Comparison of ENCODE assay signal across 8 cellular contexts in genomic region chr19:13117772-13118423, GRCh38. TPM values are rescaled to one million over a fixed set of nuclear protein-coding genes. Genes with fewer than 3 reads are reported as not detected.
A peak's percentile ranks its signal among the peaks of the same experiment; 100 is the strongest.
DNase-seq lines count a peak whose midpoint lies in the region; ATAC-seq and TF ChIP-seq lines count a peak whose summit lies in the region.

Gene NACC1 (plus strand): TSS chr19:13118264. CDS start chr19:13135208, 16,944 bp downstream.

- peak within 1 kb of the TSS; percentile 40 to 99 for H4K8ac ChIP-seq in IMR-90 (ENCODE audit: low read depth in 2 of 2, low read length in 2 of 2)

- H3K79me1 ChIP-seq in IMR-90 (ENCODE audit: low read depth in 1 of 2, low read length in 2 of 2) = peaks cover 0 to 69% of the 10 kb centered on the region in 2 experiments; a peak in 2 of 4 replicates

- H2BK120ac ChIP-seq in IMR-90 (ENCODE audit: low read depth, low read length) = peak within 1 kb of the TSS; percentile 37

- H3K9me3 Mint-ChIP-seq in CD8-positive, alpha-beta memory T cell = no peaks in the 10 kb centered on the region
- H3K9me3 Mint-ChIP-seq in activated T-cell treated with anti-CD3 and anti-CD28 coated beads, Interleukin-2, amount 50 U/mL, for 24 hours = no peaks in the 10 kb centered on the region

- peak within 1 kb of the TSS; percentile 54; the same call in 1 of the 3 replicates for H2BK15ac ChIP-seq in IMR-90 (ENCODE audit: low read depth, low read length)

- peak within 1 kb of the TSS; percentile 67; the same call in 1 of the 2 replicates for H3K18ac ChIP-seq in IMR-90 (ENCODE audit: low read depth, low read length)

- H4K20me1 ChIP-seq in IMR-90 (ENCODE audit: insufficient read depth, low read length) (peaks cover 41% of the 10 kb centered on the region), PC-9 (ENCODE audit: insufficient read depth) (peaks cover 40% of the 10 kb centered on the region)

- H2AK5ac ChIP-seq in IMR-90 (ENCODE audit: low read depth, low read length) = peak within 1 kb of the TSS; percentile 95

- intact Hi-C loops in IMR-90 (cut with micrococcal nuclease) = loop anchor here (1.0 to 5.0 kb wide), 2 partner anchors 34 to 144 kb away; no protein-coding TSS in a partner anchor
- intact Hi-C loops in PC-9 (cut with micrococcal nuclease; ENCODE audit: unreplicated experiment) = loop anchor here (1.0 to 10.0 kb wide), 2 partner anchors 33 to 147 kb away; no protein-coding TSS in a partner anchor

- peaks cover 36% of the 10 kb centered on the region for H3K4me1 ChIP-seq in CD8-positive, alpha-beta memory T cell (ENCODE audit: insufficient read depth, low read length)
- H3K4me1 ChIP-seq in IMR-90 (ENCODE audit: control insufficient read depth, insufficient read depth, low read length) = peaks cover 25% of the 10 kb centered on the region
- H3K4me1 ChIP-seq in PC-9 (replicated peaks; ENCODE audit: insufficient read depth) = peaks cover 29% of the 10 kb centered on the region
- peaks cover 11 to 13% of the 10 kb centered on the region in 2 donors for H3K4me1 ChIP-seq in esophagus (ENCODE audit: control insufficient read depth in 2 of 2, insufficient read depth in 2 of 2, low read length in 1 of 2)
- H3K4me1 ChIP-seq in muscle layer of colon (ENCODE audit: insufficient read depth, low read length) = peaks cover 31% of the 10 kb centered on the region

- TF ChIP-seq RAD21 in IMR-90 (IDR thresholded peaks at IDR 0.05; ENCODE audit: low read length) = no peak

- H3K9me3 ChIP-seq in CD8-positive, alpha-beta memory T cell (ENCODE audit: low read length) = no peaks in the 10 kb centered on the region
- H3K9me3 ChIP-seq in IMR-90 (ENCODE audit: control insufficient read depth, insufficient read depth, low read length) (no peaks in the 10 kb centered on the region), PC-9 (ENCODE audit: insufficient read depth, low read depth) (no peaks in the 10 kb centered on the region), esophagus (ENCODE audit: control insufficient read depth in 2 of 2, insufficient read depth in 1 of 2, low read depth in 1 of 2, low read length in 1 of 2) (no peaks in the 10 kb centered on the region), muscle layer of colon (ENCODE audit: low read length) (no peaks in the 10 kb centered on the region)

- H3K4me2 ChIP-seq in IMR-90 (ENCODE audit: low read depth, low read length) (peak within 1 kb of the TSS; percentile 95), PC-9 (peak within 1 kb of the TSS; percentile 83)

- H2AK9ac ChIP-seq in IMR-90 (replicated peaks; ENCODE audit: low read depth, low read length, poor library complexity) = peak within 1 kb of the TSS; percentile 99

- no peaks in the 10 kb centered on the region for H3K9me2 ChIP-seq in PC-9 (ENCODE audit: insufficient read depth)

- H3K79me2 ChIP-seq in PC-9 (ENCODE audit: low read depth) = peaks cover 83% of the 10 kb centered on the region

- peak within 1 kb of the TSS; percentile 20 for H3K56ac ChIP-seq in IMR-90 (ENCODE audit: extremely low read depth, insufficient read depth, low read length)

- H2BK20ac ChIP-seq in IMR-90 (ENCODE audit: low read depth, low read length) = peak within 1 kb of the TSS; percentile 69; the same call in 1 of the 2 replicates

- peak within 1 kb of the TSS; percentile 68 for H3K27ac ChIP-seq in CD8-positive, alpha-beta memory T cell (ENCODE audit: low read depth, low read length)
- peak within 1 kb of the TSS; percentile 97 for H3K27ac ChIP-seq in IMR-90 (ENCODE audit: insufficient read depth, low read length)
- peak within 1 kb of the TSS; percentile 77 for H3K27ac ChIP-seq in PC-9
- peak within 1 kb of the TSS; percentile 83 to 91 for H3K27ac ChIP-seq in esophagus (ENCODE audit: low read depth in 2 of 2, low read length in 1 of 2)
- peak within 1 kb of the TSS; percentile 81 for H3K27ac ChIP-seq in muscle layer of colon (ENCODE audit: low read depth, low read length)

- peaks cover 26% of the 10 kb centered on the region for H3K9me1 ChIP-seq in IMR-90 (ENCODE audit: insufficient read depth, low read length)

- H4K91ac ChIP-seq in IMR-90 (ENCODE audit: insufficient read depth, low read depth, low read length) = peak within 1 kb of the TSS; percentile 84

- H3K9ac ChIP-seq in IMR-90 (ENCODE audit: low read depth, low read length) (peak within 1 kb of the TSS; percentile 98), muscle layer of colon (ENCODE audit: low read length) (peak within 1 kb of the TSS; percentile 49)

- no peak for TF ChIP-seq CTCF in IMR-90 (conservative IDR thresholded peaks at IDR 0.05; ENCODE audit: low read depth, low read length)
- TF ChIP-seq CTCF in PC-9 (conservative IDR thresholded peaks at IDR 0.05) = no peak

- peak within 1 kb of the TSS; percentile 90 for H3K4ac ChIP-seq in IMR-90 (ENCODE audit: low read depth, low read length)

- H2AFZ ChIP-seq in IMR-90 (replicated peaks; ENCODE audit: low read length, poor library complexity) = peak within 1 kb of the TSS; percentile 91
- H2AFZ ChIP-seq in PC-9 = peak within 1 kb of the TSS; percentile 76

- 3% methylated on average over 6 of the region's 65 CpGs; no CpG with 5 or more reads in 1 of the 2 experiments for WGBS in IMR-90 (ENCODE audit: extremely low coverage in 2 of 2, insufficient read length in 1 of 2), 2 experiments
- 2 to 3% methylated on average over 44 to 65 of the region's 65 CpGs for WGBS in esophagus, 2 donors

- peak within 1 kb of the TSS; percentile 87 for H4K5ac ChIP-seq in IMR-90 (ENCODE audit: low read depth, low read length)

- peaks cover 23% of the 10 kb centered on the region; the same call in 1 of the 2 replicates for H3F3A ChIP-seq in PC-9 (ENCODE audit: insufficient read depth, low read depth)

- TF ChIP-seq POLR2A in IMR-90 (IDR thresholded peaks at IDR 0.05; ENCODE audit: low read depth, low read length) = no peak

- dilution Hi-C loops in IMR-90 (cut with HindIII; ENCODE audit: low sequenced_read_pairs, unreplicated experiment) = no loop called here

- H3K36me3 ChIP-seq in CD8-positive, alpha-beta memory T cell (ENCODE audit: insufficient read depth, low read length) = no peaks in the 10 kb centered on the region
- H3K36me3 ChIP-seq in IMR-90 (ENCODE audit: control insufficient read depth, insufficient read depth, low read length) (peaks cover 9% of the 10 kb centered on the region), PC-9 (ENCODE audit: low read depth) (peaks cover 24% of the 10 kb centered on the region; the same call in 1 of the 2 replicates), esophagus (ENCODE audit: control insufficient read depth in 2 of 2, insufficient read depth in 2 of 2, low read length in 1 of 2) (peaks cover 0 to 5% of the 10 kb centered on the region in 2 donors), muscle layer of colon (ENCODE audit: insufficient read depth, low read length) (peaks cover 6% of the 10 kb centered on the region)

- peak within 1 kb of the TSS; percentile 98; the same call in 1 of the 2 replicates for H3K23ac ChIP-seq in IMR-90 (ENCODE audit: low read depth, low read length)

- H3K27ac Mint-ChIP-seq in CD8-positive, alpha-beta memory T cell = peak within 1 kb of the TSS; percentile 78 to 97 (median 95)
- H3K27ac Mint-ChIP-seq in activated T-cell treated with anti-CD3 and anti-CD28 coated beads, Interleukin-2, amount 50 U/mL, for 24 hours = peak within 1 kb of the TSS; percentile 96

- peaks cover 0 to 29% (median 0%) of the 10 kb centered on the region in 3 donors for H3K36me3 Mint-ChIP-seq in CD8-positive, alpha-beta memory T cell
- peaks cover 74% of the 10 kb centered on the region for H3K36me3 Mint-ChIP-seq in activated T-cell treated with anti-CD3 and anti-CD28 coated beads, Interleukin-2, amount 50 U/mL, for 24 hours (ENCODE audit: low read depth)

- H3K27me3 Mint-ChIP-seq in CD8-positive, alpha-beta memory T cell = peaks cover 0 to 5% of the 10 kb centered on the region in 2 donors
- H3K27me3 Mint-ChIP-seq in activated T-cell treated with anti-CD3 and anti-CD28 coated beads, Interleukin-2, amount 50 U/mL, for 24 hours = no peaks in the 10 kb centered on the region

- POLR2A ChIA-PET in CD8-positive, alpha-beta memory T cell (lab: Charles Lee) = interaction anchor here (0.5 to 2.2 kb wide), 10 partner anchors 13 to 929 kb away, joined by 3 to 22 read pairs (median 7); partner anchors contain the start of genes IER2 and STX10
- POLR2A ChIA-PET in IMR-90 (lab: Charles Lee; ENCODE audit: unreplicated experiment) (no interaction called here), PC-9 (lab: Charles Lee; ENCODE audit: unreplicated experiment) (interaction anchor here (0.5 to 0.6 kb wide), 3 partner anchors 29 to 329 kb away, joined by 3 to 8 read pairs (median 4); no protein-coding TSS in a partner anchor)

- peak within 1 kb of the TSS; percentile 89 for H3K14ac ChIP-seq in IMR-90 (replicated peaks; ENCODE audit: low read depth, low read length)

- CTCF ChIA-PET in CD8-positive, alpha-beta memory T cell (lab: Charles Lee) = interaction anchor here (0.7 to 3.8 kb wide), 8 partner anchors 13 to 670 kb away, joined by 3 to 22 read pairs (median 4); partner anchors contain the start of genes IER2 and STX10
- CTCF ChIA-PET in IMR-90 (lab: Yijun Ruan, JAX) = interaction anchor here (0.6 to 1.3 kb wide), 2 partner anchors 32 to 153 kb away, joined by 3 read pairs; partner anchors contain the start of genes IER2 and STX10
- CTCF ChIA-PET in PC-9 (lab: Charles Lee) = interaction anchor here (0.5 to 0.7 kb wide), 2 partner anchors 62 to 151 kb away, joined by 3 to 5 read pairs; no protein-coding TSS in a partner anchor

- peak; percentile 81 to 89 (median 87) for DNase-seq in CD8-positive, alpha-beta memory T cell
- DNase-seq in IMR-90 (peak; percentile 82), PC-9 (peak; percentile 72 to 92)
- peak; percentile 95 for DNase-seq in activated T-cell treated with anti-CD3 and anti-CD28 coated beads, Interleukin-2, amount 50 U/mL, for 24 hours
- peak; percentile 71 to 79 for DNase-seq in stimulated activated CD8-positive, alpha-beta memory T cell treated with anti-CD3 and anti-CD28 coated beads, Interleukin-7, amount 100 ng/mL, for 1 hour (ENCODE audit: low read depth in 2 of 2)

- peak within 1 kb of the TSS; percentile 90 to 98 (median 92) for H3K4me3 Mint-ChIP-seq in CD8-positive, alpha-beta memory T cell
- H3K4me3 Mint-ChIP-seq in activated T-cell treated with anti-CD3 and anti-CD28 coated beads, Interleukin-2, amount 50 U/mL, for 24 hours = peak within 1 kb of the TSS; percentile 97

- peak within 1 kb of the TSS; percentile 94 for H2BK5ac ChIP-seq in IMR-90 (ENCODE audit: low read depth, low read length, poor library complexity, severe bottlenecking)

- peaks cover 55 to 66% (median 64%) of the 10 kb centered on the region in 3 donors for H3K4me1 Mint-ChIP-seq in CD8-positive, alpha-beta memory T cell
- peaks cover 64% of the 10 kb centered on the region for H3K4me1 Mint-ChIP-seq in activated T-cell treated with anti-CD3 and anti-CD28 coated beads, Interleukin-2, amount 50 U/mL, for 24 hours (ENCODE audit: low read depth)

- no TSS peak for BruUV-seq in IMR-90 (replicated peaks; lab: Mats Ljungman, UMichigan)
- BruUV-seq in PC-9 (replicated peaks; lab: Mats Ljungman, UMichigan) = no TSS peak

- no peaks in the 10 kb centered on the region for H3K27me3 ChIP-seq in CD8-positive, alpha-beta memory T cell (ENCODE audit: insufficient read depth, low read length, poor library complexity, severe bottlenecking)
- H3K27me3 ChIP-seq in IMR-90 (ENCODE audit: control insufficient read depth, insufficient read depth, low read length) = no peaks in the 10 kb centered on the region
- H3K27me3 ChIP-seq in PC-9 (ENCODE audit: insufficient read depth, low read depth) = no peaks in the 10 kb centered on the region
- no peaks in the 10 kb centered on the region for H3K27me3 ChIP-seq in esophagus (ENCODE audit: control insufficient read depth in 1 of 2, insufficient read depth in 2 of 2, low read length in 2 of 2)
- no peaks in the 10 kb centered on the region for H3K27me3 ChIP-seq in muscle layer of colon (ENCODE audit: control insufficient read depth in 1 of 2, insufficient read depth in 2 of 2, low read length in 2 of 2)

- peak; percentile 51 for ATAC-seq in GM21381 (IDR thresholded peaks at IDR 0.05; ENCODE audit: unreplicated experiment)
- peak; percentile 89 for ATAC-seq in IMR-90 (ENCODE audit: low read depth)

- in situ Hi-C loops in IMR-90 (cut with MboI; ENCODE audit: low sequenced_read_pairs) = no loop called here

- H3K4me3 ChIP-seq in CD8-positive, alpha-beta memory T cell (ENCODE audit: low read length) = peak within 1 kb of the TSS; percentile 81
- H3K4me3 ChIP-seq in IMR-90 (ENCODE audit: insufficient read depth, low read depth, low read length) = peak within 1 kb of the TSS; percentile 99
- peak within 1 kb of the TSS; percentile 99 for H3K4me3 ChIP-seq in PC-9
- peak within 1 kb of the TSS; percentile 89 to 100 for H3K4me3 ChIP-seq in esophagus (ENCODE audit: low read depth in 1 of 2, low read length in 2 of 2)
- peak within 1 kb of the TSS; percentile 90 to 92 for H3K4me3 ChIP-seq in muscle layer of colon (ENCODE audit: low read depth in 1 of 2, low read length in 2 of 2)

RNA-seq across cellular contexts. Expression of gene NACC1, which starts in this region (rescaled TPM):
- 100 to 1,000 TPM in 1 of 2 experiments, 10 to 100 TPM in 1; 89.9 to 111 TPM for total RNA-seq in CD8-positive, alpha-beta memory T cell
- polyA plus RNA-seq in CD8-positive, alpha-beta memory T cell = 3.9 TPM
- 42.5 and 56.7 TPM in 2 replicates for total RNA-seq in IMR-90 (2012; rRNA removed)
- polyA plus RNA-seq in IMR-90 (2012; rRNA removed) = 181 and 243 TPM in 2 replicates
- polyA plus RNA-seq in IMR-90 (2012; cell fraction: cytosol; rRNA removed) = 122 and 198 TPM in 2 replicates
- polyA plus RNA-seq in IMR-90 (2012; cell fraction: nucleus; rRNA removed; ENCODE audit: low replicate concordance) = 98.8 and 265 TPM in 2 replicates
- 101 and 133 TPM in 2 replicates for total RNA-seq in PC-9 (2021)
- polyA plus RNA-seq in esophagus = 10 to 100 TPM; 19.5 to 39.4 TPM

Comparison
In these comparisons a context has a peak if more than half of its experiments do, and no peak if none do; other contexts are left out.
1. Peak in every context shown above with its lines: DNase-seq, ATAC-seq, H3K4me3 ChIP-seq and H3K27ac ChIP-seq.